ENCODE assay signal across 11 cellular contexts in the genomic region with DNA sequence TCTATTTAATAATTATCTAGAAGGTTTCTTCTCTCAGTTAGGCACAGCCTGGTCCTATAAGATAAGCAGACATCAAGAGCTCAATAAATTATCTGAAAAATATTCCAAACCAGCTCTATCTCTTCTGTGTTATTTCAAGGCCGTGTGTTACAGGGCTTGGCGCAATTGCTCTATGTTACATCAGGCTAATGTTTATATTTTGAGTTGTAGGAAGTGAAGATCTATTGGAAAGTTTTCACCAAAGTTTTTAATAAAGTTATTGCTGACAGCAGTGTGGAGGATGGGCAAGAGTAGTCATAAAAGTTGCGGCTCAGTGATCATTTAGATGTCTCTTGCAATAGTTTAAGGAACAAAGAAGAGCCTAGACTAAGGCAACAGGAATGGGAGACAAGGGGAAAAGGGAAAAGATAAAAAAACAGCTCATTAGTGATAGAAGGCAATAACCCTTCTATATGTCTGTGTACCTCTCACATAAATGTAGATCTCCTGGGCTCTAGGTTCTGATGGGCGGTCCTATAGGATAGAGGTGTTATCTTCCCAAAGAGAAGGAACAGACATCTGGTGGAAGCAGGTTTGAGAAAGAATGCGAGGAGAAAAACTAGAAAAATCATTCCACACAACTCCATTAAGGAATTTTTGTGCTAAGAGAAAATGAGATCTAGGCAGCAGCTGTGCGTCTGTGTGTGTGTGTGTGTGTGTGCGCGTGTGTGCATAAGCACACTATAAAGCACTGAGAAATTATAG.
DNase-seq lines count a peak whose midpoint lies in the region; TF ChIP-seq lines count a peak whose summit lies in the region.
"Had no signal": no experiment of that assay in that cellular context is flagged by ENCODE, and none has a peak within 500 bp of the region (broad histone marks: within the 10 kb centered on the region; RNA-seq: fewer than 3 reads in every experiment).

No MANE protein-coding gene starts in this region.

- no peak for TF ChIP-seq CTCF in nephron progenitor cell (IDR thresholded peaks at IDR 0.05)

- no peaks in the 10 kb centered on the region for H3K9me3 Mint-ChIP-seq in nephron progenitor cell
- H3K9me3 Mint-ChIP-seq: CD4-positive, alpha-beta memory T cell; GM23338 had no signal

- peak; percentile 61 for DNase-seq in amniotic epithelial cell (ENCODE audit: low read depth)
- peak; percentile 9 for DNase-seq in fibroblast of the conjunctiva (ENCODE audit: low read depth)
- no peak for DNase-seq in nephron progenitor cell
- DNase-seq in activated CD4-positive, alpha-beta T cell treated with anti-CD3 and anti-CD28 coated beads, Interleukin-2, amount 50 U/mL, for 1 hour: no peak
- DNase-seq in T1000 (lab: John Stamatoyannopoulos, UW): no peak
- no peak for DNase-seq in NCI-H1092 (lab: John Stamatoyannopoulos, UW)
- DNase-seq: BE2C; CD4-positive, alpha-beta memory T cell; DMS79; H7 had no signal

- H3K27ac Mint-ChIP-seq in nephron progenitor cell: peak overlapping the region; percentile 25
- H3K27ac Mint-ChIP-seq: CD4-positive, alpha-beta memory T cell; GM23338 had no signal

- H3K36me3 Mint-ChIP-seq in nephron progenitor cell (ENCODE audit: low read depth): no peaks in the 10 kb centered on the region
- H3K36me3 Mint-ChIP-seq: CD4-positive, alpha-beta memory T cell had no signal

- peaks cover 13% of the 10 kb centered on the region for H3K27me3 Mint-ChIP-seq in nephron progenitor cell (ENCODE audit: low read depth, poor library complexity)

- H3K4me1 Mint-ChIP-seq in nephron progenitor cell: no peaks in the 10 kb centered on the region

- no peak overlapping the region for H3K4me3 Mint-ChIP-seq in nephron progenitor cell
- H3K4me3 Mint-ChIP-seq: CD4-positive, alpha-beta memory T cell; GM23338 had no signal

Comparison
In these comparisons a context has a peak if more than half of its experiments do, and no peak if none do; other contexts are left out.
1. DNase-seq: peak in amniotic epithelial cell (single experiment) and fibroblast of the conjunctiva (single experiment); none in nephron progenitor cell (single experiment), activated CD4-positive, alpha-beta T cell treated with anti-CD3 and anti-CD28 coated beads, Interleukin-2, amount 50 U/mL, for 1 hour (single experiment), T1000 (single experiment) and NCI-H1092 (single experiment).